ENCODE assay signal across 1 cellular context in genomic region chr11:73312806-73313403, GRCh38.
TF ChIP-seq lines count a peak whose summit lies in the region.

No MANE protein-coding gene starts in this region.

TF ChIP-seq in GM12878, 131 proteins besides CTCF, POLR2A, EP300 and RAD21 (continued from another document):
- no peak for TF ChIP-seq REST (IDR thresholded peaks at IDR 0.05; ENCODE audit: low read depth, low read length)
- no peak for TF ChIP-seq CBX3 (IDR thresholded peaks at IDR 0.05; ENCODE audit: borderline replicate concordance, low read depth)
- no peak for TF ChIP-seq NFXL1 (IDR thresholded peaks at IDR 0.05; ENCODE audit: borderline replicate concordance)
- TF ChIP-seq BRCA1 (IDR thresholded peaks at IDR 0.05; ENCODE audit: low read depth, low read length), result no peak
- TF ChIP-seq, protein P1, sequence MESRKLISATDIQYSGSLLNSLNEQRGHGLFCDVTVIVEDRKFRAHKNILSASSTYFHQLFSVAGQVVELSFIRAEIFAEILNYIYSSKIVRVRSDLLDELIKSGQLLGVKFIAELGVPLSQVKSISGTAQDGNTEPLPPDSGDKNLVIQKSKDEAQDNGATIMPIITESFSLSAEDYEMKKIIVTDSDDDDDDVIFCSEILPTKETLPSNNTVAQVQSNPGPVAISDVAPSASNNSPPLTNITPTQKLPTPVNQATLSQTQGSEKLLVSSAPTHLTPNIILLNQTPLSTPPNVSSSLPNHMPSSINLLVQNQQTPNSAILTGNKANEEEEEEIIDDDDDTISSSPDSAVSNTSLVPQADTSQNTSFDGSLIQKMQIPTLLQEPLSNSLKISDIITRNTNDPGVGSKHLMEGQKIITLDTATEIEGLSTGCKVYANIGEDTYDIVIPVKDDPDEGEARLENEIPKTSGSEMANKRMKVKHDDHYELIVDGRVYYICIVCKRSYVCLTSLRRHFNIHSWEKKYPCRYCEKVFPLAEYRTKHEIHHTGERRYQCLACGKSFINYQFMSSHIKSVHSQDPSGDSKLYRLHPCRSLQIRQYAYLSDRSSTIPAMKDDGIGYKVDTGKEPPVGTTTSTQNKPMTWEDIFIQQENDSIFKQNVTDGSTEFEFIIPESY (IDR thresholded peaks at IDR 0.05), result no peak
- TF ChIP-seq POU2F2 (IDR thresholded peaks at IDR 0.05; ENCODE audit: borderline replicate concordance, low read depth, low read length), result no peak
